In genomic region chr2:42132966-42133641, GRCh38 we compare ENCODE assay signal across 8 cellular contexts. TPM values are rescaled to one million over a fixed set of nuclear protein-coding genes. Genes with fewer than 3 reads are reported as not detected.
DNase-seq lines count a peak whose midpoint lies in the region; ATAC-seq, FAIRE-seq and TF ChIP-seq lines count a peak whose summit lies in the region.

No MANE protein-coding gene starts in this region.

- no peaks in the 10 kb centered on the region for H3K9me3 ChIP-seq in A549
- H3K9me3 ChIP-seq in HepG2 (ENCODE audit: low read length): no peaks in the 10 kb centered on the region

- peaks cover 39% of the 10 kb centered on the region for H3K79me2 ChIP-seq in HepG2 (ENCODE audit: insufficient read depth, low read length)

- TF ChIP-seq EP300 in A549 (IDR thresholded peaks at IDR 0.05): peak; percentile 72 to 80; a peak in 3 of 5 replicates
- peak; percentile 23 to 95; a peak in 2 of 4 replicates for TF ChIP-seq EP300 in HepG2 (IDR thresholded peaks at IDR 0.05; ENCODE audit: low read depth in 2 of 2, low read length in 2 of 2)
- peak; percentile 97 for TF ChIP-seq EP300 in HepG2 (CRISPR knock-in tag; IDR thresholded peaks at IDR 0.05; ENCODE audit: borderline replicate concordance)

- H3K4me1 ChIP-seq in A549: peaks cover 72% of the 10 kb centered on the region
- H3K4me1 ChIP-seq in HepG2 (ENCODE audit: insufficient read depth, low read length): peaks cover 100% of the 10 kb centered on the region

- TF ChIP-seq RAD21 in A549 (conservative IDR thresholded peaks at IDR 0.05 in 1 of 2, IDR thresholded peaks at IDR 0.05 in 1 of 2) (peak in 1 of 2 experiments; percentile 41; a peak in 4 of 5 replicates), HepG2 (CRISPR knock-in tag; IDR thresholded peaks at IDR 0.05) (no peak; the same call in 1 of the 2 replicates)

- peaks cover 82% of the 10 kb centered on the region for H3K4me1 Mint-ChIP-seq in activated CD4-positive, alpha-beta T cell treated with anti-CD3 and anti-CD28 coated beads for 36 hours
- peaks cover 79% of the 10 kb centered on the region for H3K4me1 Mint-ChIP-seq in chondrocyte (ENCODE audit: low read depth)

- WGBS in A549 (ENCODE audit: missing lambda C conversion rate): 4% methylated on average over 17 of the region's 17 CpGs
- WGBS in HepG2 (ENCODE audit: low lambda C conversion rate): 7% methylated on average over 15 of the region's 17 CpGs

- no peaks in the 10 kb centered on the region for H3K27me3 ChIP-seq in HepG2 (ENCODE audit: control insufficient read depth in 1 of 2, insufficient read depth in 2 of 2, low read length in 2 of 2)

- no peak overlapping the region for H2AFZ ChIP-seq in HepG2 (ENCODE audit: low read length)

- CTCF ChIA-PET in A549 (lab: Yijun Ruan, JAX) (interaction anchor here (0.6 to 2.0 kb wide), 11 partner anchors 12 to 326 kb away, joined by 3 to 13 read pairs (median 3); no protein-coding TSS in a partner anchor), HepG2 (lab: Yijun Ruan, JAX; ENCODE audit: low intra/inter-chr PET ratio, low total read pairs) (no interaction called here)
- CTCF ChIA-PET in activated CD4-positive, alpha-beta T cell treated with anti-CD3 and anti-CD28 coated beads for 36 hours (lab: Charles Lee): interaction anchor here (0.6 to 1.9 kb wide), 14 partner anchors 9 to 530 kb away, joined by 3 to 10 read pairs (median 4); no protein-coding TSS in a partner anchor

- ATAC-seq in A549 (peak; percentile 91 to 93), GM18858 (IDR thresholded peaks at IDR 0.05; ENCODE audit: unreplicated experiment) (peak; percentile 70), HG03066 (IDR thresholded peaks at IDR 0.05; ENCODE audit: low read depth, unreplicated experiment) (peak; percentile 66), HepG2 (peak; percentile 87)
- peak; percentile 90 for ATAC-seq in activated CD4-positive, alpha-beta T cell treated with anti-CD3 and anti-CD28 coated beads for 36 hours

- H3K36me3 ChIP-seq in HepG2 (replicated peaks in 1 of 2; ENCODE audit: control insufficient read depth in 1 of 2, insufficient read depth in 2 of 2, low read length in 2 of 2): no peaks in the 10 kb centered on the region

- no peaks in the 10 kb centered on the region for H3K36me3 Mint-ChIP-seq in activated CD4-positive, alpha-beta T cell treated with anti-CD3 and anti-CD28 coated beads for 36 hours (ENCODE audit: low read depth)
- no peaks in the 10 kb centered on the region for H3K36me3 Mint-ChIP-seq in chondrocyte (ENCODE audit: low read depth)

- H3K27me3 Mint-ChIP-seq in activated CD4-positive, alpha-beta T cell treated with anti-CD3 and anti-CD28 coated beads for 36 hours: no peaks in the 10 kb centered on the region
- no peaks in the 10 kb centered on the region for H3K27me3 Mint-ChIP-seq in chondrocyte (ENCODE audit: low read depth)

- POLR2A ChIA-PET in A549 (lab: Yijun Ruan, JAX) (interaction anchor here (1.0 to 1.4 kb wide), 8 partner anchors 9 to 677 kb away, joined by 4 to 26 read pairs (median 6); partner anchors contain the start of gene EML4), HepG2 (lab: Yijun Ruan, JAX) (interaction anchor here (1.0 to 6.5 kb wide), 28 partner anchors 9 to 286 kb away, joined by 3 to 110 read pairs (median 6); partner anchors contain the start of gene PKDCC)
- POLR2A ChIA-PET in activated CD4-positive, alpha-beta T cell treated with anti-CD3 and anti-CD28 coated beads for 36 hours (lab: Charles Lee): interaction anchor here (0.5 to 1.9 kb wide), 8 partner anchors 9 to 608 kb away, joined by 3 to 12 read pairs (median 4); no protein-coding TSS in a partner anchor

- BruUV-seq in HepG2 (replicated peaks; lab: Mats Ljungman, UMichigan): no TSS peak

- FAIRE-seq in A549 (lab: Jason Lieb, UNC) (peak; percentile 86), HepG2 (lab: Jason Lieb, UNC) (peak; percentile 88)

- TF ChIP-seq CTCF in A549 (IDR thresholded peaks at IDR 0.05) (no peak), chondrocyte (IDR thresholded peaks at IDR 0.05) (no peak), HepG2 (CRISPR knock-in tag; IDR thresholded peaks at IDR 0.05) (peak; percentile 19; the same call in 1 of the 2 replicates)

- TF ChIP-seq POLR2A in A549 (IDR thresholded peaks at IDR 0.05; ENCODE audit: low read length) (no peak), HepG2 (IDR thresholded peaks at IDR 0.05; ENCODE audit: insufficient read depth in 1 of 2, low read depth in 2 of 2, low read length in 2 of 2) (peak; percentile 85 to 88)

- peak overlapping the region; percentile 53 for H3K9ac ChIP-seq in HepG2 (ENCODE audit: insufficient read depth, low read depth, low read length)

- H3K27ac ChIP-seq in A549 (peak overlapping the region; percentile 75 to 87), HepG2 (ENCODE audit: extremely low read length, insufficient read depth, low read length) (peak overlapping the region; percentile 86)

- peak; percentile 89 to 94 for DNase-seq in A549 (ENCODE audit: low read depth in 1 of 2, low spot score in 1 of 2)
- peak; percentile 66 for DNase-seq in NCI-H2227 treated with DMSO at 0.1 percent for 48 hours (lab: John Stamatoyannopoulos, UW)
- peak; percentile 92 for DNase-seq in activated CD4-positive, alpha-beta T cell treated with anti-CD3 and anti-CD28 coated beads for 36 hours
- DNase-seq in chondrocyte (ENCODE audit: low spot score): no peak
- peak; percentile 98 for DNase-seq in HepG2 (ENCODE audit: low spot score)
- DNase-seq in stimulated activated CD4-positive, alpha-beta T cell treated with anti-CD3 and anti-CD28 coated beads, Interleukin-2, amount 100 ng/mL, for 48 hours: peak; percentile 69 to 74

- H3K27ac Mint-ChIP-seq in activated CD4-positive, alpha-beta T cell treated with anti-CD3 and anti-CD28 coated beads for 36 hours: peak overlapping the region; percentile 92
- peak overlapping the region; percentile 94 for H3K27ac Mint-ChIP-seq in chondrocyte (ENCODE audit: unreplicated experiment)

- no peaks in the 10 kb centered on the region for H4K20me1 ChIP-seq in HepG2 (ENCODE audit: insufficient read depth, low read length)

- H3K4me3 Mint-ChIP-seq in activated CD4-positive, alpha-beta T cell treated with anti-CD3 and anti-CD28 coated beads for 36 hours: peak overlapping the region; percentile 62
- H3K4me3 Mint-ChIP-seq in chondrocyte (ENCODE audit: unreplicated experiment): peak overlapping the region; percentile 11

- H3K4me3 ChIP-seq in A549 (peak overlapping the region; percentile 18; the same call in 1 of the 3 replicates), HepG2 (replicated peaks in 1 of 3; ENCODE audit: insufficient read depth in 1 of 3, low read depth in 2 of 3, low read length in 3 of 3) (peak overlapping the region in 2 of 3 experiments; percentile 11 to 53; a peak in 3 of 6 replicates)

- peak overlapping the region; percentile 81 for H3K4me2 ChIP-seq in A549
- H3K4me2 ChIP-seq in HepG2 (ENCODE audit: low read depth, low read length): peak overlapping the region; percentile 62

- H3K9me3 Mint-ChIP-seq in activated CD4-positive, alpha-beta T cell treated with anti-CD3 and anti-CD28 coated beads for 36 hours (ENCODE audit: low read depth): no peaks in the 10 kb centered on the region
- H3K9me3 Mint-ChIP-seq in chondrocyte (ENCODE audit: low read depth): peaks cover 2% of the 10 kb centered on the region

- intact Hi-C loops in activated CD4-positive, alpha-beta T cell treated with anti-CD3 and anti-CD28 coated beads for 36 hours (cut with DNase I, micrococcal nuclease): loop anchor here (1.0 to 2.0 kb wide), 5 partner anchors 9 to 38 kb away; partner anchors contain the start of gene EML4 (in 1 of the 2)
- intact Hi-C loops in HepG2 (cut with micrococcal nuclease; ENCODE audit: unreplicated experiment): loop anchor here (1.0 kb wide), 1 partner anchor 153 kb away; no protein-coding TSS in a partner anchor

- in situ Hi-C loops in HepG2 (cut with HindIII; ENCODE audit: extremely low pct_ligation_motif_present, low pct_unique_long_range_greater_than_20kb): loop anchor here (5.0 kb wide), 1 partner anchor 39 kb away; no protein-coding TSS in a partner anchor

TF ChIP-seq in A549, 52 proteins besides CTCF, POLR2A, EP300 and RAD21 (continues in another document):
- no peak for TF ChIP-seq ZC3H11A (IDR thresholded peaks at IDR 0.05)
- no peak for TF ChIP-seq CHD2 (IDR thresholded peaks at IDR 0.05; ENCODE audit: low read length, partially characterized antibody)

TF ChIP-seq in HepG2, 621 proteins besides CTCF, POLR2A, EP300 and RAD21 (continues in another document):
- TF ChIP-seq ZNF138 (CRISPR knock-in tag; IDR thresholded peaks at IDR 0.05; ENCODE audit: low read depth): peak; percentile 19; the same call in 1 of the 2 replicates

RNA-seq across cellular contexts. Expression of gene EML4, which starts 36.0 kb away (rescaled TPM):
- polyA plus RNA-seq in A549 (2011; rRNA removed) (115 and 130 TPM in 2 replicates), A549 (2017; fragmentation: RNase III; extraction: RNeasy Plus Mini Kit Qiagen cat#74134 plus additional on column Dnase treatment) (34.6 to 39.0 TPM (median 36.3 TPM) in 3 replicates), HepG2 (2011; rRNA removed) (355 and 476 TPM in 2 replicates)
- polyA plus RNA-seq in A549 (2012; cell fraction: cytosol; rRNA removed): 23.2 and 24.9 TPM in 2 replicates
- polyA plus RNA-seq in A549 (2012; cell fraction: nucleus; rRNA removed): 20.9 and 29.1 TPM in 2 replicates
- polyA minus RNA-seq in A549 (2011; rRNA and poly(A)+ RNA removed): 88.9 and 93.5 TPM in 2 replicates
- 10 to 100 TPM; 72.1 to 74.1 TPM for total RNA-seq in activated CD4-positive, alpha-beta T cell treated with anti-CD3 and anti-CD28 coated beads for 36 hours
- total RNA-seq in chondrocyte (49.5 to 50.0 TPM (median 49.9 TPM) in 3 replicates), HepG2 (2016; rRNA removed; fragmentation: Illumina TruSeq; extraction: Trizol) (243 and 362 TPM in 2 replicates)
- total RNA-seq in HepG2 (2016; cell fraction: cytosol; rRNA removed; fragmentation: Illumina TruSeq; extraction: Trizol; ENCODE audit: low read depth): 33.1 and 38.2 TPM in 2 replicates
- total RNA-seq in HepG2 (2016; cell fraction: insoluble cytoplasmic fraction; rRNA removed; fragmentation: Illumina TruSeq; extraction: Trizol): 236 and 353 TPM in 2 replicates
- total RNA-seq in HepG2 (2016; cell fraction: membrane; rRNA removed; fragmentation: Illumina TruSeq; extraction: Trizol): 84.2 and 89.8 TPM in 2 replicates
- 261 and 283 TPM in 2 replicates for total RNA-seq in HepG2 (2016; cell fraction: nucleus; rRNA removed; fragmentation: Illumina TruSeq; extraction: Trizol)
- polyA plus RNA-seq in HepG2 (2011; cell fraction: cytosol; rRNA removed): 199 and 296 TPM in 2 replicates
- 364 and 369 TPM in 2 replicates for polyA plus RNA-seq in HepG2 (2011; cell fraction: nucleus; rRNA removed)
- 244 and 400 TPM in 2 replicates for polyA plus RNA-seq in HepG2 (2012)
- 6.9 and 8.0 TPM in 2 replicates for polyA plus RNA-seq in HepG2 (2016; cell fraction: cytosol; fragmentation: Illumina TruSeq; extraction: Trizol; ENCODE audit: low read depth)
- 247 and 266 TPM in 2 replicates for polyA plus RNA-seq in HepG2 (2016; cell fraction: insoluble cytoplasmic fraction; fragmentation: Illumina TruSeq; extraction: Trizol; ENCODE audit: low read depth)
- polyA plus RNA-seq in HepG2 (2016; cell fraction: membrane; fragmentation: Illumina TruSeq; extraction: Trizol; ENCODE audit: low read depth): 32.1 and 33.7 TPM in 2 replicates
- 219 and 231 TPM in 2 replicates for polyA plus RNA-seq in HepG2 (2016; cell fraction: nucleus; fragmentation: Illumina TruSeq; extraction: Trizol; ENCODE audit: insufficient read depth, low read depth)
- 36.9 and 556 TPM in 2 replicates for polyA minus RNA-seq in HepG2 (2011; rRNA and poly(A)+ RNA removed; ENCODE audit: low replicate concordance)
- 400 and 421 TPM in 2 replicates for polyA minus RNA-seq in HepG2 (2011; cell fraction: cytosol; rRNA and poly(A)+ RNA removed)
- 1,279 and 1,350 TPM in 2 replicates for polyA minus RNA-seq in HepG2 (2011; cell fraction: nucleus; rRNA and poly(A)+ RNA removed)

Comparison
In these comparisons a context has a peak if more than half of its experiments do, and no peak if none do; other contexts are left out.
1. Of the 38 proteins assayed by ChIP-seq in both HepG2 and A549: peak only in HepG2: BHLHE40, CTCF, EHMT2, ESRRA, HDAC2, KDM1A and 5 more; only in A549: CEBPB and PBX3; in both: EP300, FOSL2, JUN, JUNB, MAFK, MAX and 3 more; in neither: 13; mixed calls (peak in some experiments, not most) for 3.